ENCODE assay signal across 12 cellular contexts in genomic region chr3:89571298-89571697, GRCh38.
"Had no signal": no experiment of that assay in that cellular context is flagged by ENCODE, and none has a peak within 500 bp of the region (broad histone marks: within the 10 kb centered on the region; RNA-seq: fewer than 3 reads in every experiment).

No MANE protein-coding gene starts in this region.

- DNase-seq: activated CD4-positive, alpha-beta T cell treated with anti-CD3 and anti-CD28 coated beads, Interleukin-2, amount 50 U/mL, for 1 hour; activated naive CD4-positive, alpha-beta T cell treated with anti-CD3 and anti-CD28 coated beads, Interleukin-2, amount 50 U/mL, for 16 hours; kidney glomerular epithelial cell; stimulated activated CD4-positive, alpha-beta T cell treated with anti-CD3 and anti-CD28 coated beads, Interleukin-2, amount 100 ng/mL, for 48 hours; stimulated activated naive B cell treated with anti-CD40 and anti-IgM and Interleukin-4, amounts not matched to agents 10 μg/mL and 1 μg/mL and 100 μg/mL, for 72 hours; T-helper 2 cell; uterus had no signal

- H3K27me3 ChIP-seq: neural progenitor cell, pancreas, tibial nerve, uterus had no signal

- ATAC-seq: pancreas; stimulated activated naive B cell treated with anti-CD40 and anti-IgM and Interleukin-4, amounts not matched to agents 10 μg/mL and 1 μg/mL and 100 μg/mL, for 72 hours had no signal

- H3K4me3 Mint-ChIP-seq: neural progenitor cell; stimulated activated naive B cell treated with anti-CD40 and anti-IgM and Interleukin-4, amounts not matched to agents 10 μg/mL and 1 μg/mL and 100 μg/mL, for 72 hours had no signal

- H3K4me3 ChIP-seq: cardiac muscle cell, lower lobe of right lung, neural progenitor cell, pancreas, tibial nerve, uterus had no signal

- H3K4me1 ChIP-seq: lower lobe of right lung, neural progenitor cell, tibial nerve, uterus had no signal

- H3K27ac ChIP-seq: cardiac muscle cell, lower lobe of right lung, neural progenitor cell, pancreas, tibial nerve, uterus had no signal

- H3K27ac Mint-ChIP-seq: neural progenitor cell; stimulated activated naive B cell treated with anti-CD40 and anti-IgM and Interleukin-4, amounts not matched to agents 10 μg/mL and 1 μg/mL and 100 μg/mL, for 72 hours had no signal

- H3K36me3 ChIP-seq: cardiac muscle cell, lower lobe of right lung, neural progenitor cell, pancreas, tibial nerve, uterus had no signal

- H3K27me3 Mint-ChIP-seq: stimulated activated naive B cell treated with anti-CD40 and anti-IgM and Interleukin-4, amounts not matched to agents 10 μg/mL and 1 μg/mL and 100 μg/mL, for 72 hours had no signal

- H3K9me3 ChIP-seq: lower lobe of right lung, pancreas, uterus had no signal

- H3K4me1 Mint-ChIP-seq: stimulated activated naive B cell treated with anti-CD40 and anti-IgM and Interleukin-4, amounts not matched to agents 10 μg/mL and 1 μg/mL and 100 μg/mL, for 72 hours had no signal

- H3K36me3 Mint-ChIP-seq: neural progenitor cell; stimulated activated naive B cell treated with anti-CD40 and anti-IgM and Interleukin-4, amounts not matched to agents 10 μg/mL and 1 μg/mL and 100 μg/mL, for 72 hours had no signal
